8 cellular contexts compared by ENCODE assay signal in genomic region chr6:149235130-149235561, GRCh38.
DNase-seq lines count a peak whose midpoint lies in the region; ATAC-seq and TF ChIP-seq lines count a peak whose summit lies in the region.

No MANE protein-coding gene starts in this region.

- H3K4me1 ChIP-seq in prostate gland (replicated peaks), result peaks cover 2% of the 10 kb centered on the region

- TF ChIP-seq CTCF in prostate gland (IDR thresholded peaks at IDR 0.05), result no peak

- H3K4me3 ChIP-seq in prostate gland, result no peak overlapping the region

- peaks cover 22% of the 10 kb centered on the region for H3K9me3 Mint-ChIP-seq in activated CD4-positive, alpha-beta T cell treated with anti-CD3 and anti-CD28 coated beads, Interleukin-2, amount 10 ng/mL, durations not matched to agents 24 days and 14 days

- H3K9me3 ChIP-seq in prostate gland, result no peaks in the 10 kb centered on the region

- H3K4me3 Mint-ChIP-seq in activated CD4-positive, alpha-beta T cell treated with anti-CD3 and anti-CD28 coated beads, Interleukin-2, amount 10 ng/mL, durations not matched to agents 24 days and 14 days, result peak overlapping the region; percentile 74

- no peak overlapping the region for H3K27ac ChIP-seq in prostate gland

- no peaks in the 10 kb centered on the region for H3K27me3 Mint-ChIP-seq in activated CD4-positive, alpha-beta T cell treated with anti-CD3 and anti-CD28 coated beads, Interleukin-2, amount 10 ng/mL, durations not matched to agents 24 days and 14 days

- no peak for TF ChIP-seq POLR2A in prostate gland (IDR thresholded peaks at IDR 0.05)

- ATAC-seq in GM21723 (IDR thresholded peaks at IDR 0.05; ENCODE audit: unreplicated experiment), result peak; percentile 86

- WGBS in prostate gland, result 23% methylated on average over 3 of the region's 3 CpGs

- no peak for DNase-seq in activated CD4-positive, alpha-beta T cell treated with anti-CD3 and anti-CD28 coated beads, Interleukin-2, amount 10 ng/mL, durations not matched to agents 24 days and 14 days
- DNase-seq in activated CD4-positive, alpha-beta T cell treated with anti-CD3 and anti-CD28 coated beads for 4 hours, result no peak
- DNase-seq in UCSD-AML1 (lab: John Stamatoyannopoulos, UW; ENCODE audit: unreplicated experiment) (peak; percentile 50), kidney glomerular epithelial cell (lab: John Stamatoyannopoulos, UW) (peak; percentile 53), prostate gland (ENCODE audit: low spot score) (no peak), SK-N-DZ (ENCODE audit: low spot score) (no peak)

- peaks cover 53% of the 10 kb centered on the region for H3K4me1 Mint-ChIP-seq in activated CD4-positive, alpha-beta T cell treated with anti-CD3 and anti-CD28 coated beads, Interleukin-2, amount 10 ng/mL, durations not matched to agents 24 days and 14 days

- no peak for TF ChIP-seq EP300 in Ishikawa (IDR thresholded peaks at IDR 0.05; ENCODE audit: borderline replicate concordance)

- H3K36me3 ChIP-seq in prostate gland, result no peaks in the 10 kb centered on the region

- H3K36me3 Mint-ChIP-seq in activated CD4-positive, alpha-beta T cell treated with anti-CD3 and anti-CD28 coated beads, Interleukin-2, amount 10 ng/mL, durations not matched to agents 24 days and 14 days (ENCODE audit: low read depth), result peaks cover 45% of the 10 kb centered on the region

- peak overlapping the region; percentile 98 for H3K27ac Mint-ChIP-seq in activated CD4-positive, alpha-beta T cell treated with anti-CD3 and anti-CD28 coated beads, Interleukin-2, amount 10 ng/mL, durations not matched to agents 24 days and 14 days

- H3K27me3 ChIP-seq in prostate gland (replicated peaks; ENCODE audit: insufficient read depth), result no peaks in the 10 kb centered on the region

- intact Hi-C loops in activated CD4-positive, alpha-beta T cell treated with anti-CD3 and anti-CD28 coated beads, Interleukin-2, amount 10 ng/mL, durations not matched to agents 24 days and 14 days (cut with micrococcal nuclease), result loop anchor here (2.0 kb wide), 2 partner anchors 14 to 102 kb away; no protein-coding TSS in a partner anchor
- intact Hi-C loops in prostate gland (cut with DNase I), result no loop called here

- TF ChIP-seq RAD21 in Ishikawa (IDR thresholded peaks at IDR 0.05; ENCODE audit: low read depth), result no peak

TF ChIP-seq in Ishikawa, 13 proteins besides CTCF, POLR2A, EP300 and RAD21:
- no peak for TF ChIP-seq CEBPB (IDR thresholded peaks at IDR 0.05)
- no peak for TF ChIP-seq TEAD4 (IDR thresholded peaks at IDR 0.05)
- no peak for TF ChIP-seq MAX (IDR thresholded peaks at IDR 0.05)
- peak; percentile 71 for TF ChIP-seq NFIC (IDR thresholded peaks at IDR 0.05)
- no peak for TF ChIP-seq CREB1 (IDR thresholded peaks at IDR 0.05; ENCODE audit: low read depth)
- TF ChIP-seq TAF1 (IDR thresholded peaks at IDR 0.05; ENCODE audit: low read depth), result no peak
TF ChIP-seq in Ishikawa: peak in this region for 1.

Comparison
In these comparisons a context has a peak if more than half of its experiments do, and no peak if none do; other contexts are left out.
1. DNase-seq: peak in UCSD-AML1 (single experiment) and kidney glomerular epithelial cell (single experiment); none in activated CD4-positive, alpha-beta T cell treated with anti-CD3 and anti-CD28 coated beads, Interleukin-2, amount 10 ng/mL, durations not matched to agents 24 days and 14 days (single experiment), activated CD4-positive, alpha-beta T cell treated with anti-CD3 and anti-CD28 coated beads for 4 hours (0 of 2), prostate gland (single experiment) and SK-N-DZ (single experiment).